29 cellular contexts compared by ENCODE assay signal in genomic region chr7:80500325-80500724, GRCh38. TPM values are rescaled to one million over a fixed set of nuclear protein-coding genes. Genes with fewer than 3 reads are reported as not detected.
DNase-seq lines count a peak whose midpoint lies in the region; ATAC-seq and TF ChIP-seq lines count a peak whose summit lies in the region.
"Had no signal": no experiment of that assay in that cellular context is flagged by ENCODE, and none has a peak within 500 bp of the region (broad histone marks: within the 10 kb centered on the region; RNA-seq: fewer than 3 reads in every experiment).

No MANE protein-coding gene starts in this region.

- intact Hi-C loops in left cardiac atrium (cut with DNase I): no loop called here
- intact Hi-C loops in prostate gland (cut with DNase I): no loop called here

- no peak for TF ChIP-seq CTCF in right atrium auricular region (IDR thresholded peaks at IDR 0.05)
- no peak for TF ChIP-seq CTCF in chondrocyte (IDR thresholded peaks at IDR 0.05)
- no peak for TF ChIP-seq CTCF in prostate gland (IDR thresholded peaks at IDR 0.05)

- H3K27ac ChIP-seq in right atrium auricular region (peak overlapping the region; percentile 64 to 71), prostate gland (no peak overlapping the region)
- H3K27ac ChIP-seq: BLaER1, cardiac muscle cell, SK-N-MC had no signal

- TF ChIP-seq POLR2A in prostate gland (IDR thresholded peaks at IDR 0.05): no peak

- H3K27me3 Mint-ChIP-seq in chondrocyte (ENCODE audit: low read depth): no peaks in the 10 kb centered on the region
- H3K27me3 Mint-ChIP-seq: progenitor cell of endocrine pancreas had no signal

- H3K9me3 ChIP-seq in right atrium auricular region (no peaks in the 10 kb centered on the region), prostate gland (no peaks in the 10 kb centered on the region)
- H3K9me3 ChIP-seq: BLaER1 had no signal

- peaks cover 3% of the 10 kb centered on the region for H3K9me3 Mint-ChIP-seq in chondrocyte (ENCODE audit: low read depth)
- H3K9me3 Mint-ChIP-seq: neural crest cell; T-helper 1 cell treated with Interleukin-12 subunit alpha and Interleukin-12 subunit beta and Interleukin-4 antibody, amounts not matched to agents 30 μg/mL and 1 μg/mL, for 36 hours had no signal

- H3K27me3 ChIP-seq in right atrium auricular region (no peaks in the 10 kb centered on the region), prostate gland (replicated peaks; ENCODE audit: insufficient read depth) (no peaks in the 10 kb centered on the region)
- H3K27me3 ChIP-seq: BLaER1, cardiac muscle cell had no signal

- peaks cover 0 to 28% of the 10 kb centered on the region in 2 donors for H3K4me1 ChIP-seq in right atrium auricular region
- no peaks in the 10 kb centered on the region for H3K4me1 ChIP-seq in prostate gland (replicated peaks)

- no peak for ATAC-seq in left cardiac atrium
- ATAC-seq in HG03159 (IDR thresholded peaks at IDR 0.05; ENCODE audit: unreplicated experiment): no peak
- ATAC-seq: activated CD8-positive, alpha-beta T cell treated with anti-CD3 and anti-CD28 coated beads, Interleukin-2, amount 10 ng/mL, durations not matched to agents 7 days and 5 days had no signal

- H3K36me3 Mint-ChIP-seq in chondrocyte (ENCODE audit: low read depth): no peaks in the 10 kb centered on the region

- no peak overlapping the region for H3K4me3 ChIP-seq in right atrium auricular region
- no peak overlapping the region for H3K4me3 ChIP-seq in prostate gland
- H3K4me3 ChIP-seq: BLaER1, cardiac muscle cell, SK-N-MC, skin epidermis had no signal

- H3K4me1 Mint-ChIP-seq in chondrocyte (ENCODE audit: low read depth): peaks cover 43% of the 10 kb centered on the region

- 98% methylated on average over 1 of the region's 1 CpG for WGBS in prostate gland

- peak overlapping the region; percentile 95 for H3K27ac Mint-ChIP-seq in chondrocyte (ENCODE audit: unreplicated experiment)
- H3K27ac Mint-ChIP-seq: activated CD8-positive, alpha-beta T cell treated with anti-CD3 and anti-CD28 coated beads, Interleukin-2, amount 10 ng/mL, durations not matched to agents 7 days and 5 days; progenitor cell of endocrine pancreas; T-helper 1 cell treated with Interleukin-12 subunit alpha and Interleukin-12 subunit beta and Interleukin-4 antibody, amounts not matched to agents 30 μg/mL and 1 μg/mL, for 36 hours had no signal

- DNase-seq in right atrium auricular region (ENCODE audit: low spot score): no peak
- DNase-seq in left cardiac atrium: no peak
- DNase-seq in chondrocyte (ENCODE audit: low spot score): no peak
- DNase-seq in lung microvascular endothelial cell (ENCODE audit: low read depth in 2 of 2): peak; percentile 14 to 45
- no peak for DNase-seq in Ammon's horn (ENCODE audit: low spot score)
- no peak for DNase-seq in prostate gland (ENCODE audit: low spot score)
- DNase-seq in activated T-cell treated with anti-CD3 and anti-CD28 coated beads, Interleukin-2, amount 50 U/mL, for 48 hours: no peak
- DNase-seq: activated CD4-positive, alpha-beta T cell treated with anti-CD3 and anti-CD28 coated beads for 1 hour; activated CD8-positive, alpha-beta T cell treated with anti-CD3 and anti-CD28 coated beads, Interleukin-2, amount 10 ng/mL, durations not matched to agents 7 days and 5 days; activated naive CD4-positive, alpha-beta T cell; COR-L47; cortex of kidney; DMS79; GF-D8; GOT3; NCI-H146; NCI-H510A; stimulated activated CD4-positive, alpha-beta T cell treated with anti-CD3 and anti-CD28 coated beads, Interleukin-2, amount 100 ng/mL, for 24 hours; substantia nigra had no signal

- no peak overlapping the region for H3K4me3 Mint-ChIP-seq in chondrocyte (ENCODE audit: unreplicated experiment)
- H3K4me3 Mint-ChIP-seq: activated CD8-positive, alpha-beta T cell treated with anti-CD3 and anti-CD28 coated beads, Interleukin-2, amount 10 ng/mL, durations not matched to agents 7 days and 5 days; neural crest cell; T-helper 1 cell treated with Interleukin-12 subunit alpha and Interleukin-12 subunit beta and Interleukin-4 antibody, amounts not matched to agents 30 μg/mL and 1 μg/mL, for 36 hours had no signal

- H3K36me3 ChIP-seq in right atrium auricular region (no peaks in the 10 kb centered on the region), prostate gland (no peaks in the 10 kb centered on the region)
- H3K36me3 ChIP-seq: BLaER1, cardiac muscle cell had no signal

RNA-seq across cellular contexts. Expression of gene GNAT3, which starts 11.5 kb away (rescaled TPM):
- total RNA-seq in right atrium auricular region (not detected), left cardiac atrium (not detected), chondrocyte (not detected in 3 replicates), lung microvascular endothelial cell (not detected in 2 replicates), prostate gland (not detected)
- total RNA-seq: A673; activated CD8-positive, alpha-beta T cell treated with anti-CD3 and anti-CD28 coated beads, Interleukin-2, amount 10 ng/mL, durations not matched to agents 7 days and 5 days; cardiac muscle cell; neural crest cell; progenitor cell of endocrine pancreas; ureter had no signal

Comparison
In these comparisons a context has a peak if more than half of its experiments do, and no peak if none do; other contexts are left out.
1. DNase-seq: peak in lung microvascular endothelial cell (2 of 2); none in right atrium auricular region (single experiment), left cardiac atrium (single experiment), chondrocyte (single experiment), Ammon's horn (single experiment), prostate gland (single experiment) and activated T-cell treated with anti-CD3 and anti-CD28 coated beads, Interleukin-2, amount 50 U/mL, for 48 hours (0 of 2).
2. H3K27ac ChIP-seq: peak in right atrium auricular region (2 of 2); none in prostate gland (0 of 2).